Comparison of ENCODE assay signal across 16 cellular contexts in genomic region chr22:39613549-39613921, GRCh38. TPM values are rescaled to one million over a fixed set of nuclear protein-coding genes. Genes with fewer than 3 reads are reported as not detected.
DNase-seq lines count a peak whose midpoint lies in the region; ATAC-seq lines count a peak whose summit lies in the region.
"Had no signal": no experiment of that assay in that cellular context is flagged by ENCODE, and none has a peak within 500 bp of the region (broad histone marks: within the 10 kb centered on the region; RNA-seq: fewer than 3 reads in every experiment).

No MANE protein-coding gene starts in this region.

- no peak overlapping the region for H3K9ac ChIP-seq in BLaER1

- no peaks in the 10 kb centered on the region for H3K27me3 ChIP-seq in BLaER1
- no peaks in the 10 kb centered on the region for H3K27me3 ChIP-seq in CD4-positive, alpha-beta memory T cell (ENCODE audit: insufficient read depth, low read length)
- H3K27me3 ChIP-seq in effector memory CD4-positive, alpha-beta T cell (replicated peaks; ENCODE audit: control insufficient read depth, insufficient read depth, low read length, poor library complexity, severe bottlenecking), result no peaks in the 10 kb centered on the region

- H3K4me2 ChIP-seq in BLaER1, result peak overlapping the region; percentile 80

- H3K27ac Mint-ChIP-seq in activated CD4-positive, alpha-beta T cell treated with anti-CD3 and anti-CD28 coated beads, Interleukin-2, amount 10 ng/mL, durations not matched to agents 7 days and 5 days, result peak overlapping the region; percentile 52
- peak overlapping the region in 4 of 7 donors; percentile 64 to 82 (median 72) for H3K27ac Mint-ChIP-seq in CD4-positive, alpha-beta memory T cell
- H3K27ac Mint-ChIP-seq: HFFc6 had no signal

- H3K9me3 ChIP-seq in BLaER1, result peaks cover 7% of the 10 kb centered on the region
- H3K9me3 ChIP-seq in CD4-positive, alpha-beta memory T cell (ENCODE audit: control insufficient read depth in 1 of 2, low read length in 2 of 2), result no peaks in the 10 kb centered on the region
- no peaks in the 10 kb centered on the region for H3K9me3 ChIP-seq in effector memory CD4-positive, alpha-beta T cell (ENCODE audit: control insufficient read depth, low read length)

- intact Hi-C loops in CD4-positive, alpha-beta memory T cell (cut with micrococcal nuclease), result no loop called here

- no peak for DNase-seq in activated CD4-positive, alpha-beta T cell treated with anti-CD3 and anti-CD28 coated beads, Interleukin-2, amount 10 ng/mL, durations not matched to agents 7 days and 5 days
- DNase-seq in activated CD4-positive, alpha-beta T cell treated with anti-CD3 and anti-CD28 coated beads, Interleukin-2, amount 50 U/mL, for 48 hours, result no peak
- DNase-seq in CD4-positive, alpha-beta memory T cell, result no peak
- no peak for DNase-seq in effector memory CD4-positive, alpha-beta T cell
- no peak for DNase-seq in stimulated activated CD8-positive, alpha-beta memory T cell treated with anti-CD3 and anti-CD28 coated beads, Interleukin-4, amount 100 ng/mL, for 48 hours
- DNase-seq: 8988T, AML-193, C1 segment of cervical spinal cord, DMS53, GF-D8, HCEC 1CT, HFFc6 had no signal

- no peak overlapping the region for H3K4me3 Mint-ChIP-seq in activated CD4-positive, alpha-beta T cell treated with anti-CD3 and anti-CD28 coated beads, Interleukin-2, amount 10 ng/mL, durations not matched to agents 7 days and 5 days
- peak overlapping the region in 4 of 8 donors; percentile 79 to 85 (median 80) for H3K4me3 Mint-ChIP-seq in CD4-positive, alpha-beta memory T cell
- H3K4me3 Mint-ChIP-seq: HFFc6 had no signal

- POLR2A ChIA-PET in activated CD4-positive, alpha-beta T cell treated with anti-CD3 and anti-CD28 coated beads, Interleukin-2, amount 10 ng/mL, durations not matched to agents 7 days and 5 days (lab: Charles Lee), result no interaction called here
- POLR2A ChIA-PET in CD4-positive, alpha-beta memory T cell (lab: Charles Lee; ENCODE audit: partially characterized antibody), result interaction anchor here (0.6 to 1.6 kb wide), 5 partner anchors 11 to 431 kb away, joined by 3 to 6 read pairs (median 3); no protein-coding TSS in a partner anchor

- H3K36me3 Mint-ChIP-seq in activated CD4-positive, alpha-beta T cell treated with anti-CD3 and anti-CD28 coated beads, Interleukin-2, amount 10 ng/mL, durations not matched to agents 7 days and 5 days (ENCODE audit: low read depth), result peaks cover 6% of the 10 kb centered on the region
- no peaks in the 10 kb centered on the region for H3K36me3 Mint-ChIP-seq in CD4-positive, alpha-beta memory T cell

- no peaks in the 10 kb centered on the region for H4K20me1 ChIP-seq in BLaER1

- no peak overlapping the region for H3K4me3 ChIP-seq in BLaER1
- H3K4me3 ChIP-seq in CD4-positive, alpha-beta memory T cell (ENCODE audit: low read length in 2 of 2), result no peak overlapping the region
- no peak overlapping the region for H3K4me3 ChIP-seq in effector memory CD4-positive, alpha-beta T cell (ENCODE audit: insufficient read depth, low read depth, low read length, poor library complexity, severe bottlenecking)

- H3K27ac ChIP-seq in BLaER1, result peak overlapping the region; percentile 56; the same call in 1 of the 2 replicates
- H3K27ac ChIP-seq in CD4-positive, alpha-beta memory T cell (ENCODE audit: low read depth, low read length), result peak overlapping the region; percentile 32
- peak overlapping the region; percentile 32 for H3K27ac ChIP-seq in effector memory CD4-positive, alpha-beta T cell (ENCODE audit: insufficient read depth, low read length, poor library complexity, severe bottlenecking)
- H3K27ac ChIP-seq: HL-60 had no signal

- peaks cover 23% of the 10 kb centered on the region for H3K4me1 Mint-ChIP-seq in activated CD4-positive, alpha-beta T cell treated with anti-CD3 and anti-CD28 coated beads, Interleukin-2, amount 10 ng/mL, durations not matched to agents 7 days and 5 days
- peaks cover 18 to 39% (median 27%) of the 10 kb centered on the region in 4 donors for H3K4me1 Mint-ChIP-seq in CD4-positive, alpha-beta memory T cell

- ATAC-seq in HG03196 (IDR thresholded peaks at IDR 0.05; ENCODE audit: unreplicated experiment) (no peak), GM21360 (IDR thresholded peaks at IDR 0.05; ENCODE audit: unreplicated experiment) (no peak)

- no peaks in the 10 kb centered on the region for H3K36me3 ChIP-seq in BLaER1
- no peaks in the 10 kb centered on the region for H3K36me3 ChIP-seq in CD4-positive, alpha-beta memory T cell (ENCODE audit: insufficient read depth, low read length)
- H3K36me3 ChIP-seq in effector memory CD4-positive, alpha-beta T cell (ENCODE audit: control insufficient read depth, insufficient read depth, low read length), result no peaks in the 10 kb centered on the region

- H3K27me3 Mint-ChIP-seq in activated CD4-positive, alpha-beta T cell treated with anti-CD3 and anti-CD28 coated beads, Interleukin-2, amount 10 ng/mL, durations not matched to agents 7 days and 5 days, result peaks cover 21% of the 10 kb centered on the region
- peaks cover 3 to 7% of the 10 kb centered on the region in 2 donors for H3K27me3 Mint-ChIP-seq in CD4-positive, alpha-beta memory T cell

- peaks cover 92% of the 10 kb centered on the region for H3K4me1 ChIP-seq in BLaER1
- peaks cover 22% of the 10 kb centered on the region for H3K4me1 ChIP-seq in CD4-positive, alpha-beta memory T cell (ENCODE audit: insufficient read depth, low read length)
- H3K4me1 ChIP-seq in effector memory CD4-positive, alpha-beta T cell (ENCODE audit: control insufficient read depth, insufficient read depth, low read length, poor library complexity, severe bottlenecking), result peaks cover 15% of the 10 kb centered on the region

- peaks cover 10% of the 10 kb centered on the region for H3K9me3 Mint-ChIP-seq in activated CD4-positive, alpha-beta T cell treated with anti-CD3 and anti-CD28 coated beads, Interleukin-2, amount 10 ng/mL, durations not matched to agents 7 days and 5 days
- peaks cover 0 to 5% (median 2%) of the 10 kb centered on the region in 8 donors for H3K9me3 Mint-ChIP-seq in CD4-positive, alpha-beta memory T cell

- CTCF ChIA-PET in activated CD4-positive, alpha-beta T cell treated with anti-CD3 and anti-CD28 coated beads, Interleukin-2, amount 10 ng/mL, durations not matched to agents 7 days and 5 days (lab: Charles Lee), result interaction anchor here (0.6 to 1.6 kb wide), 4 partner anchors 9 to 46 kb away, joined by 3 to 7 read pairs (median 5); no protein-coding TSS in a partner anchor
- CTCF ChIA-PET in CD4-positive, alpha-beta memory T cell (lab: Charles Lee; ENCODE audit: partially characterized antibody), result interaction anchor here (1.2 to 1.7 kb wide), 5 partner anchors 9 to 423 kb away, joined by 3 to 6 read pairs (median 4); no protein-coding TSS in a partner anchor

RNA-seq across cellular contexts. Expression of gene CACNA1I, which starts 43.0 kb away (rescaled TPM):
- 1 to 10 TPM; 8.4 to 9.3 TPM for total RNA-seq in activated CD4-positive, alpha-beta T cell treated with anti-CD3 and anti-CD28 coated beads, Interleukin-2, amount 10 ng/mL, durations not matched to agents 7 days and 5 days
- total RNA-seq in CD4-positive, alpha-beta memory T cell, result 10 to 100 TPM; 57.8 to 58.0 TPM
- polyA plus RNA-seq in CD4-positive, alpha-beta memory T cell, result 1 to 10 TPM in 1 of 2 donors, under 1 TPM in 1; 0.30 to 1.6 TPM
- total RNA-seq: HFFc6 had no signal

Comparison
In these comparisons a context has a peak if more than half of its experiments do, and no peak if none do; other contexts are left out.
1. RNA of gene CACNA1I, which starts 43.0 kb away (total RNA-seq): 57.8 to 58.0 TPM in CD4-positive, alpha-beta memory T cell; 8.4 to 9.3 TPM in activated CD4-positive, alpha-beta T cell treated with anti-CD3 and anti-CD28 coated beads, Interleukin-2, amount 10 ng/mL, durations not matched to agents 7 days and 5 days; every median in the first group is over 4 times any median in the second.
2. Peak in every context shown above with its lines, with median percentiles within 50 percentile points of each other: H3K27ac ChIP-seq.